ENCODE assay signal across 9 cellular contexts in the genomic region with DNA sequence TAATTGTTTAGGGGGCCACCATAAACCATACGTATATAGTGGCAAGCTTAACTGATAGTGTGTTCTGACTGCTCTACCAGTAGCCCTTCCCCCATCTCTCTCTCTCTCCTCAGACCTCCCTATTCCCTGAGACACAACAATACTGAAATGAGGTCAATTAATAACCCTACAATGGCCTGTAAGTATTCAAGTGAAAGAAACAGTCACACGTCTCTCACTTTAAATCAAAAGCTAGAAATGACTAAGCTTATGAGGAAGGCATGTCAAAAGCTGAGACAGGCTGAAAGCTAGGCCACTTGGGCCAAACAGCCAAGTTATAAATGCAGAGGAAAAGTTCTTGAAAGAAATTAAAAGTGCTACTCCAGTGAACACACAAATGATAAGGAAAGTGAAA.
A peak's percentile ranks its signal among the peaks of the same experiment; 100 is the strongest.
DNase-seq lines count a peak whose midpoint lies in the region; ATAC-seq and TF ChIP-seq lines count a peak whose summit lies in the region.
"Had no signal": no experiment of that assay in that cellular context is flagged by ENCODE, and none has a peak within 500 bp of the region (broad histone marks: within the 10 kb centered on the region; RNA-seq: fewer than 3 reads in every experiment).

No MANE protein-coding gene starts in this region.

- no peak for TF ChIP-seq CTCF in Calu3 (IDR thresholded peaks at IDR 0.05; ENCODE audit: unreplicated experiment)

- no peak for DNase-seq in activated naive CD8-positive, alpha-beta T cell treated with anti-CD3 and anti-CD28 coated beads, Interleukin-2, amount 10 ng/mL, durations not matched to agents 7 days and 5 days
- DNase-seq in UCSD-AML1 (lab: John Stamatoyannopoulos, UW; ENCODE audit: unreplicated experiment) (no peak), AML-193 (lab: John Stamatoyannopoulos, UW) (no peak), Calu3 (no peak), KG1 (lab: John Stamatoyannopoulos, UW) (no peak)
- DNase-seq: mesenchymal stem cell had no signal

- intact Hi-C loops in Calu3 (cut with micrococcal nuclease; ENCODE audit: unreplicated experiment) = no loop called here

- H3K4me3 Mint-ChIP-seq in activated naive CD8-positive, alpha-beta T cell treated with anti-CD3 and anti-CD28 coated beads, Interleukin-2, amount 10 ng/mL, durations not matched to agents 7 days and 5 days = peak overlapping the region; percentile 21
- H3K4me3 Mint-ChIP-seq in Calu3 (ENCODE audit: low read depth, unreplicated experiment) = no peak overlapping the region

- H3K9me3 Mint-ChIP-seq in activated naive CD8-positive, alpha-beta T cell treated with anti-CD3 and anti-CD28 coated beads, Interleukin-2, amount 10 ng/mL, durations not matched to agents 7 days and 5 days = no peaks in the 10 kb centered on the region
- no peaks in the 10 kb centered on the region for H3K9me3 Mint-ChIP-seq in Calu3 (ENCODE audit: low read depth, unreplicated experiment)

- H3K4me1 Mint-ChIP-seq in activated naive CD8-positive, alpha-beta T cell treated with anti-CD3 and anti-CD28 coated beads, Interleukin-2, amount 10 ng/mL, durations not matched to agents 7 days and 5 days = peaks cover 10% of the 10 kb centered on the region
- no peaks in the 10 kb centered on the region for H3K4me1 Mint-ChIP-seq in Calu3 (ENCODE audit: low read depth, unreplicated experiment)

- ATAC-seq in GM18858 (IDR thresholded peaks at IDR 0.05; ENCODE audit: unreplicated experiment) (peak; percentile 93), GM21381 (IDR thresholded peaks at IDR 0.05; ENCODE audit: unreplicated experiment) (peak; percentile 88), HG03064 (IDR thresholded peaks at IDR 0.05; ENCODE audit: low read depth, unreplicated experiment) (peak; percentile 80)
- ATAC-seq in activated naive CD8-positive, alpha-beta T cell treated with anti-CD3 and anti-CD28 coated beads, Interleukin-2, amount 10 ng/mL, durations not matched to agents 7 days and 5 days (ENCODE audit: low read depth) = no peak

- POLR2A ChIA-PET in activated naive CD8-positive, alpha-beta T cell treated with anti-CD3 and anti-CD28 coated beads, Interleukin-2, amount 10 ng/mL, durations not matched to agents 7 days and 5 days (lab: Charles Lee) = no interaction called here

- CTCF ChIA-PET in Calu3 (lab: Charles Lee) = interaction anchor here (0.7 kb wide), 1 partner anchor 14 kb away, joined by 3 read pairs; no protein-coding TSS in a partner anchor

- no peaks in the 10 kb centered on the region for H3K27me3 Mint-ChIP-seq in activated naive CD8-positive, alpha-beta T cell treated with anti-CD3 and anti-CD28 coated beads, Interleukin-2, amount 10 ng/mL, durations not matched to agents 7 days and 5 days
- no peaks in the 10 kb centered on the region for H3K27me3 Mint-ChIP-seq in Calu3 (ENCODE audit: unreplicated experiment)

- H3K27ac Mint-ChIP-seq in activated naive CD8-positive, alpha-beta T cell treated with anti-CD3 and anti-CD28 coated beads, Interleukin-2, amount 10 ng/mL, durations not matched to agents 7 days and 5 days = peak overlapping the region; percentile 62
- H3K27ac Mint-ChIP-seq in Calu3 (ENCODE audit: unreplicated experiment) = no peak overlapping the region

- no TSS peak for BruUV-seq in Calu3 (replicated peaks; lab: Mats Ljungman, UMichigan)

- no peaks in the 10 kb centered on the region for H3K36me3 Mint-ChIP-seq in activated naive CD8-positive, alpha-beta T cell treated with anti-CD3 and anti-CD28 coated beads, Interleukin-2, amount 10 ng/mL, durations not matched to agents 7 days and 5 days
- H3K36me3 Mint-ChIP-seq in Calu3 (ENCODE audit: insufficient read depth, unreplicated experiment) = no peaks in the 10 kb centered on the region
